In the genomic region with DNA sequence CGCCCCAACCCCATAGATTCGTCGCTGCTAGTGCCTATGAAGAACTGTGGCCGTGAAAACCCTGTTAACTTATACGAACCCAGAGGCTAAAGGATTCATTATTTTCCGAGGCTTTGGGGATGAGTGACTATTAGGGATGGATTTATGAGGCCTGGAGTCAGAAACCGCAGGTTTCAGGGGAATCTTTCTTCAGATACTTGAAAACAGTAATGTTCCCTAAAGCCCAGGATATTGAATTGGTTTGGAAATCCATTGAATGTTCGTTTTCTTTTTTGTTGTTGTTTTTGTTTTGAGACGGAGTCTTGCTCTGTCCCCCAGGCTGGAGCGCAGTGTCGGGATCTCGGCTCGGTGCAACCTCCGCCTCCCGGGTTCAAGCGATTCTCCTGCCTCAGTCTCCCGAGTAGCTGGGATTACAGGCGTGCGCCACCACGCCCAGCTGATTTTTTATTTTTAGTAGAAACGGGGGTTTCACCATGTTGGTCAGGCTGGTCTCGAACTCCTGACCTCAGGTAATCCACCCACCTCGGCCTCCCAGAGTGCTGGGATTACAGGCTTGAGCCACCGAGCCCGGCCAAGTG, we compare ENCODE assay signal across 9 cellular contexts. TPM values are rescaled to one million over a fixed set of nuclear protein-coding genes. Genes with fewer than 3 reads are reported as not detected.
DNase-seq lines count a peak whose midpoint lies in the region; ATAC-seq and TF ChIP-seq lines count a peak whose summit lies in the region.
"Not testable (repeated sequence)": the region's sequence is repeated elsewhere in the genome, so short reads cannot be mapped to it uniquely, and the experiment has no call there.
"Had no signal": no experiment of that assay in that cellular context is flagged by ENCODE, and none has a peak within 500 bp of the region (broad histone marks: within the 10 kb centered on the region; RNA-seq: fewer than 3 reads in every experiment).

No MANE protein-coding gene starts in this region.

- not testable (repeated sequence) for ATAC-seq in activated CD8-positive, alpha-beta memory T cell treated with anti-CD3 and anti-CD28 coated beads, Interleukin-2, amount 10 ng/mL, durations not matched to agents 7 days and 5 days; foreskin keratinocyte; upper lobe of left lung (ENCODE audit: low FRiP score in 2 of 2)

- CTCF ChIA-PET in activated CD8-positive, alpha-beta memory T cell treated with anti-CD3 and anti-CD28 coated beads, Interleukin-2, amount 10 ng/mL, durations not matched to agents 7 days and 5 days (lab: Charles Lee) = interaction anchor here (0.7 to 5.6 kb wide), 12 partner anchors 10 to 263 kb away, joined by 3 to 43 read pairs (median 6); partner anchors contain the start of gene TBCC

- peak overlapping the region; percentile 42 for H3K18ac ChIP-seq in mesendoderm (ENCODE audit: low read length)

- H3K4me3 ChIP-seq in NT2/D1 (ENCODE audit: insufficient read length, low read depth) = peak overlapping the region; percentile 94
- H3K4me3 ChIP-seq in cardiac fibroblast (replicated peaks in 1 of 2; ENCODE audit: low read depth in 2 of 2, low read length in 2 of 2) = peak overlapping the region; percentile 63 to 70
- H3K4me3 ChIP-seq in mesendoderm (ENCODE audit: low read length) = peak overlapping the region; percentile 96
- H3K4me3 ChIP-seq in rectal smooth muscle tissue (ENCODE audit: low read length) = peak overlapping the region; percentile 98
- peak overlapping the region; percentile 24 to 73 (median 65) for H3K4me3 ChIP-seq in upper lobe of left lung

- H2BK15ac ChIP-seq in mesendoderm (replicated peaks; ENCODE audit: low read depth) = not testable (repeated sequence)

- TF ChIP-seq EP300 in upper lobe of left lung (IDR thresholded peaks at IDR 0.05) = not testable (repeated sequence)

- H4K5ac ChIP-seq in mesendoderm (ENCODE audit: low read length) = peak overlapping the region; percentile 84

- H3K4me1 Mint-ChIP-seq in activated CD8-positive, alpha-beta memory T cell treated with anti-CD3 and anti-CD28 coated beads, Interleukin-2, amount 10 ng/mL, durations not matched to agents 7 days and 5 days = peaks cover 24% of the 10 kb centered on the region

- not testable (repeated sequence) for H3K9me3 ChIP-seq in ES-I3 (ENCODE audit: control insufficient read depth, insufficient read depth, low read length); NT2/D1 (ENCODE audit: insufficient read depth, low read length); upper lobe of left lung

- not testable (repeated sequence) for H3K27me3 ChIP-seq in NT2/D1 (ENCODE audit: insufficient read depth, insufficient read length); foreskin keratinocyte; mesendoderm (ENCODE audit: insufficient read depth, low read length, poor library complexity); rectal smooth muscle tissue (ENCODE audit: control insufficient read depth, insufficient read depth, low read length); upper lobe of left lung

- H3K36me3 ChIP-seq in ES-I3 (ENCODE audit: insufficient read depth, low read length) (peaks cover 26% of the 10 kb centered on the region), NT2/D1 (ENCODE audit: insufficient read depth, insufficient read length, low read length) (peaks cover 36% of the 10 kb centered on the region), mesendoderm (ENCODE audit: control insufficient read depth, insufficient read depth, low read length) (peaks cover 12% of the 10 kb centered on the region), rectal smooth muscle tissue (ENCODE audit: control insufficient read depth, insufficient read depth, low read length) (peaks cover 17% of the 10 kb centered on the region), upper lobe of left lung (peaks cover 15 to 40% (median 35%) of the 10 kb centered on the region in 4 donors)

- H3K4ac ChIP-seq in mesendoderm (ENCODE audit: low read depth, low read length) = peak overlapping the region; percentile 74

- H3K4me1 ChIP-seq in ES-I3 (ENCODE audit: insufficient read depth, low read length); NT2/D1 (ENCODE audit: insufficient read depth, insufficient read length); foreskin keratinocyte; mesendoderm (ENCODE audit: control insufficient read depth, low read depth, low read length); rectal smooth muscle tissue (ENCODE audit: control insufficient read depth, insufficient read depth, low read length): not testable (repeated sequence)
- H3K4me1 ChIP-seq in upper lobe of left lung = peaks cover 16 to 42% (median 22%) of the 10 kb centered on the region in 4 donors

- not testable (repeated sequence) for H2BK120ac ChIP-seq in mesendoderm (ENCODE audit: low read depth, low read length)

- H3K9ac ChIP-seq in ES-I3 (ENCODE audit: low read depth, low read length) = peak overlapping the region; percentile 75
- peak overlapping the region; percentile 96 for H3K9ac ChIP-seq in NT2/D1 (ENCODE audit: insufficient read length, low read depth)
- H3K9ac ChIP-seq in mesendoderm (ENCODE audit: low read length) = peak overlapping the region; percentile 95
- H3K9ac ChIP-seq in rectal smooth muscle tissue (ENCODE audit: low read length) = peak overlapping the region; percentile 100

- peak overlapping the region; percentile 98 for H4K8ac ChIP-seq in mesendoderm (ENCODE audit: low read depth, low read length)

- not testable (repeated sequence) for H2BK5ac ChIP-seq in mesendoderm (ENCODE audit: low read length)

- WGBS in mesendoderm (ENCODE audit: extremely low coverage, insufficient coverage, low lambda C conversion rate) = no CpG with 5 or more reads among the region's 25 CpGs
- WGBS in upper lobe of left lung, 2 donors = 10 to 11% methylated on average over 25 of the region's 25 CpGs

- not testable (repeated sequence) for TF ChIP-seq POLR2A in upper lobe of left lung (IDR thresholded peaks at IDR 0.05)

- not testable (repeated sequence) for H3K27me3 Mint-ChIP-seq in activated CD8-positive, alpha-beta memory T cell treated with anti-CD3 and anti-CD28 coated beads, Interleukin-2, amount 10 ng/mL, durations not matched to agents 7 days and 5 days

- H3K79me2 ChIP-seq in mesendoderm (ENCODE audit: control insufficient read depth, insufficient read depth, low read length) = peaks cover 20% of the 10 kb centered on the region

- not testable (repeated sequence) for H3K9me3 Mint-ChIP-seq in activated CD8-positive, alpha-beta memory T cell treated with anti-CD3 and anti-CD28 coated beads, Interleukin-2, amount 10 ng/mL, durations not matched to agents 7 days and 5 days (ENCODE audit: low read depth)

- H3K36me3 Mint-ChIP-seq in activated CD8-positive, alpha-beta memory T cell treated with anti-CD3 and anti-CD28 coated beads, Interleukin-2, amount 10 ng/mL, durations not matched to agents 7 days and 5 days = peaks cover 26% of the 10 kb centered on the region

- DNase-seq in NT2/D1 (ENCODE audit: low read depth, low spot score); activated CD8-positive, alpha-beta memory T cell treated with anti-CD3 and anti-CD28 coated beads, Interleukin-2, amount 10 ng/mL, durations not matched to agents 7 days and 5 days; cardiac fibroblast (ENCODE audit: low read depth in 2 of 2); foreskin keratinocyte; mesendoderm: not testable (repeated sequence)
- DNase-seq in upper lobe of left lung = peak in 1 of 2 donors; percentile 44

- peak overlapping the region; percentile 29 for H3K4me2 ChIP-seq in mesendoderm (ENCODE audit: low read length)

- H3K27ac ChIP-seq in foreskin keratinocyte (peak overlapping the region; percentile 85), mesendoderm (ENCODE audit: low read depth, low read length) (peak overlapping the region; percentile 27), rectal smooth muscle tissue (ENCODE audit: low read depth, low read length) (peak overlapping the region; percentile 98), upper lobe of left lung (peak overlapping the region; percentile 90 to 97 (median 94))

- not testable (repeated sequence) for H2AK5ac ChIP-seq in mesendoderm (ENCODE audit: low read length)

- not testable (repeated sequence) for H3K79me1 ChIP-seq in mesendoderm (ENCODE audit: low read length)

- H3K23ac ChIP-seq in mesendoderm (ENCODE audit: low read length) = not testable (repeated sequence)

- TF ChIP-seq CTCF in cardiac fibroblast (IDR thresholded peaks at IDR 0.05; ENCODE audit: low read depth, low read length); foreskin keratinocyte (conservative IDR thresholded peaks at IDR 0.05); upper lobe of left lung (IDR thresholded peaks at IDR 0.05): not testable (repeated sequence)

- peak overlapping the region; percentile 100 for H3K27ac Mint-ChIP-seq in activated CD8-positive, alpha-beta memory T cell treated with anti-CD3 and anti-CD28 coated beads, Interleukin-2, amount 10 ng/mL, durations not matched to agents 7 days and 5 days

- peak overlapping the region; percentile 100 for H3K4me3 Mint-ChIP-seq in activated CD8-positive, alpha-beta memory T cell treated with anti-CD3 and anti-CD28 coated beads, Interleukin-2, amount 10 ng/mL, durations not matched to agents 7 days and 5 days

- H3K56ac ChIP-seq in mesendoderm (ENCODE audit: low read length) = peak overlapping the region; percentile 84

RNA-seq across cellular contexts. Expression of gene RPL7L1, which starts 0.9 kb away (rescaled TPM):
- 100 to 1,000 TPM in 1 of 2 experiments, 10 to 100 TPM in 1; 73.5 to 105 TPM for total RNA-seq in activated CD8-positive, alpha-beta memory T cell treated with anti-CD3 and anti-CD28 coated beads, Interleukin-2, amount 10 ng/mL, durations not matched to agents 7 days and 5 days
- total RNA-seq in foreskin keratinocyte (136 and 138 TPM in 2 replicates), upper lobe of left lung (10 to 100 TPM; 41.7 to 81.5 (median 58.2) TPM)
- 55.2 and 65.9 TPM in 2 replicates for polyA plus RNA-seq in foreskin keratinocyte
- polyA plus RNA-seq in mesendoderm (2013, experiment 1 of 2) = 117 TPM
- polyA plus RNA-seq in mesendoderm (2013, experiment 2 of 2) = 115 TPM

RNA-seq across cellular contexts. Expression of gene PTCRA, which starts 35.5 kb away (rescaled TPM):
- total RNA-seq in activated CD8-positive, alpha-beta memory T cell treated with anti-CD3 and anti-CD28 coated beads, Interleukin-2, amount 10 ng/mL, durations not matched to agents 7 days and 5 days = not detected
- total RNA-seq in foreskin keratinocyte (not detected in 2 replicates), upper lobe of left lung (10 to 100 TPM in 1 of 6 donors, 1 to 10 TPM in 3, not detected in 2; 3.3 to 10.7 (median 7.1) TPM)
- not detected in 2 replicates for polyA plus RNA-seq in foreskin keratinocyte
- polyA plus RNA-seq in mesendoderm (2013, experiment 1 of 2) = not detected
- not detected for polyA plus RNA-seq in mesendoderm (2013, experiment 2 of 2)
- total RNA-seq: T-helper 2 cell treated with Interferon-gamma antibody and Interleukin-4, amounts not matched to agents 100 ng/mL and 5 ng/mL, for 36 hours had no signal

RNA-seq across cellular contexts. Expression of gene CNPY3, which starts 49.0 kb away (rescaled TPM):
- 10 to 100 TPM; 44.1 to 56.4 TPM for total RNA-seq in activated CD8-positive, alpha-beta memory T cell treated with anti-CD3 and anti-CD28 coated beads, Interleukin-2, amount 10 ng/mL, durations not matched to agents 7 days and 5 days
- total RNA-seq in foreskin keratinocyte (34.5 and 38.7 TPM in 2 replicates), upper lobe of left lung (10 to 100 TPM; 32.4 to 95.2 (median 50.3) TPM)
- 49.0 and 49.5 TPM in 2 replicates for polyA plus RNA-seq in foreskin keratinocyte
- polyA plus RNA-seq in mesendoderm (2013, experiment 1 of 2) = 42.5 TPM
- polyA plus RNA-seq in mesendoderm (2013, experiment 2 of 2) = 40.8 TPM

Comparison
In these comparisons a context has a peak if more than half of its experiments do, and no peak if none do; other contexts are left out.
1. H3K27ac ChIP-seq: peak in every context shown above with its lines; median percentile 98 in rectal smooth muscle tissue; 94 in upper lobe of left lung; 85 in foreskin keratinocyte; 27 in mesendoderm.